ENCODE assay signal across 2 cellular contexts in the genomic region with DNA sequence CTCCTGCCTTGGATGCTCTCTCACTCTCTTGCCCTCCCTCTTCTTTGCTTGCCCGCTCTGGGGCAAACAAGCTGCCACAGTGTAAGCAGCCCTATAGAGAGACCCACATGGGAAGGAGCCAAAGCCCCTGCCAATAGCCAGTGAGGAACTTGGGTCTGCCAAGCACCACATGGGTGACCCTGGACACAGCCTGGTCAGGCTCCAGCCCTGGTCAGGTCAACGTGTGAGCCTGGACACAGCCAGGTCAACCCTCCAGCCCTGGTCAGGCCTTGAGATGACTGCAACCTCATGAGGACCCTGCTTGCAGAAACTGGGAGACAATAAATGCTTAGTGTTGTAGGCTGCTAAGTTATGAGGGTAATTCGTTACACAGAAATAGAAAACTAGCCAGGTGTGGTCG.
TF ChIP-seq lines count a peak whose summit lies in the region.

No MANE protein-coding gene starts in this region.

TF ChIP-seq in HepG2, 621 proteins besides CTCF, POLR2A, EP300 and RAD21 (continued from another document):
- TF ChIP-seq, protein P1, sequence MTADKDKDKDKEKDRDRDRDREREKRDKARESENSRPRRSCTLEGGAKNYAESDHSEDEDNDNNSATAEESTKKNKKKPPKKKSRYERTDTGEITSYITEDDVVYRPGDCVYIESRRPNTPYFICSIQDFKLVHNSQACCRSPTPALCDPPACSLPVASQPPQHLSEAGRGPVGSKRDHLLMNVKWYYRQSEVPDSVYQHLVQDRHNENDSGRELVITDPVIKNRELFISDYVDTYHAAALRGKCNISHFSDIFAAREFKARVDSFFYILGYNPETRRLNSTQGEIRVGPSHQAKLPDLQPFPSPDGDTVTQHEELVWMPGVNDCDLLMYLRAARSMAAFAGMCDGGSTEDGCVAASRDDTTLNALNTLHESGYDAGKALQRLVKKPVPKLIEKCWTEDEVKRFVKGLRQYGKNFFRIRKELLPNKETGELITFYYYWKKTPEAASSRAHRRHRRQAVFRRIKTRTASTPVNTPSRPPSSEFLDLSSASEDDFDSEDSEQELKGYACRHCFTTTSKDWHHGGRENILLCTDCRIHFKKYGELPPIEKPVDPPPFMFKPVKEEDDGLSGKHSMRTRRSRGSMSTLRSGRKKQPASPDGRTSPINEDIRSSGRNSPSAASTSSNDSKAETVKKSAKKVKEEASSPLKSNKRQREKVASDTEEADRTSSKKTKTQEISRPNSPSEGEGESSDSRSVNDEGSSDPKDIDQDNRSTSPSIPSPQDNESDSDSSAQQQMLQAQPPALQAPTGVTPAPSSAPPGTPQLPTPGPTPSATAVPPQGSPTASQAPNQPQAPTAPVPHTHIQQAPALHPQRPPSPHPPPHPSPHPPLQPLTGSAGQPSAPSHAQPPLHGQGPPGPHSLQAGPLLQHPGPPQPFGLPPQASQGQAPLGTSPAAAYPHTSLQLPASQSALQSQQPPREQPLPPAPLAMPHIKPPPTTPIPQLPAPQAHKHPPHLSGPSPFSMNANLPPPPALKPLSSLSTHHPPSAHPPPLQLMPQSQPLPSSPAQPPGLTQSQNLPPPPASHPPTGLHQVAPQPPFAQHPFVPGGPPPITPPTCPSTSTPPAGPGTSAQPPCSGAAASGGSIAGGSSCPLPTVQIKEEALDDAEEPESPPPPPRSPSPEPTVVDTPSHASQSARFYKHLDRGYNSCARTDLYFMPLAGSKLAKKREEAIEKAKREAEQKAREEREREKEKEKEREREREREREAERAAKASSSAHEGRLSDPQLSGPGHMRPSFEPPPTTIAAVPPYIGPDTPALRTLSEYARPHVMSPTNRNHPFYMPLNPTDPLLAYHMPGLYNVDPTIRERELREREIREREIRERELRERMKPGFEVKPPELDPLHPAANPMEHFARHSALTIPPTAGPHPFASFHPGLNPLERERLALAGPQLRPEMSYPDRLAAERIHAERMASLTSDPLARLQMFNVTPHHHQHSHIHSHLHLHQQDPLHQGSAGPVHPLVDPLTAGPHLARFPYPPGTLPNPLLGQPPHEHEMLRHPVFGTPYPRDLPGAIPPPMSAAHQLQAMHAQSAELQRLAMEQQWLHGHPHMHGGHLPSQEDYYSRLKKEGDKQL (CRISPR knock-in tag; IDR thresholded peaks at IDR 0.05; ENCODE audit: low read depth), result no peak

TF ChIP-seq in K562, 482 proteins besides CTCF, POLR2A, EP300 and RAD21 (continued from another document):
- TF ChIP-seq, protein P2, sequence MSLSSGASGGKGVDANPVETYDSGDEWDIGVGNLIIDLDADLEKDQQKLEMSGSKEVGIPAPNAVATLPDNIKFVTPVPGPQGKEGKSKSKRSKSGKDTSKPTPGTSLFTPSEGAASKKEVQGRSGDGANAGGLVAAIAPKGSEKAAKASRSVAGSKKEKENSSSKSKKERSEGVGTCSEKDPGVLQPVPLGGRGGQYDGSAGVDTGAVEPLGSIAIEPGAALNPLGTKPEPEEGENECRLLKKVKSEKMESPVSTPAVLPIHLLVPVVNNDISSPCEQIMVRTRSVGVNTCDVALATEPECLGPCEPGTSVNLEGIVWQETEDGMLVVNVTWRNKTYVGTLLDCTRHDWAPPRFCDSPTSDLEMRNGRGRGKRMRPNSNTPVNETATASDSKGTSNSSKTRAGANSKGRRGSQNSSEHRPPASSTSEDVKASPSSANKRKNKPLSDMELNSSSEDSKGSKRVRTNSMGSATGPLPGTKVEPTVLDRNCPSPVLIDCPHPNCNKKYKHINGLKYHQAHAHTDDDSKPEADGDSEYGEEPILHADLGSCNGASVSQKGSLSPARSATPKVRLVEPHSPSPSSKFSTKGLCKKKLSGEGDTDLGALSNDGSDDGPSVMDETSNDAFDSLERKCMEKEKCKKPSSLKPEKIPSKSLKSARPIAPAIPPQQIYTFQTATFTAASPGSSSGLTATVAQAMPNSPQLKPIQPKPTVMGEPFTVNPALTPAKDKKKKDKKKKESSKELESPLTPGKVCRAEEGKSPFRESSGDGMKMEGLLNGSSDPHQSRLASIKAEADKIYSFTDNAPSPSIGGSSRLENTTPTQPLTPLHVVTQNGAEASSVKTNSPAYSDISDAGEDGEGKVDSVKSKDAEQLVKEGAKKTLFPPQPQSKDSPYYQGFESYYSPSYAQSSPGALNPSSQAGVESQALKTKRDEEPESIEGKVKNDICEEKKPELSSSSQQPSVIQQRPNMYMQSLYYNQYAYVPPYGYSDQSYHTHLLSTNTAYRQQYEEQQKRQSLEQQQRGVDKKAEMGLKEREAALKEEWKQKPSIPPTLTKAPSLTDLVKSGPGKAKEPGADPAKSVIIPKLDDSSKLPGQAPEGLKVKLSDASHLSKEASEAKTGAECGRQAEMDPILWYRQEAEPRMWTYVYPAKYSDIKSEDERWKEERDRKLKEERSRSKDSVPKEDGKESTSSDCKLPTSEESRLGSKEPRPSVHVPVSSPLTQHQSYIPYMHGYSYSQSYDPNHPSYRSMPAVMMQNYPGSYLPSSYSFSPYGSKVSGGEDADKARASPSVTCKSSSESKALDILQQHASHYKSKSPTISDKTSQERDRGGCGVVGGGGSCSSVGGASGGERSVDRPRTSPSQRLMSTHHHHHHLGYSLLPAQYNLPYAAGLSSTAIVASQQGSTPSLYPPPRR (CRISPR knock-in tag; IDR thresholded peaks at IDR 0.05; ENCODE audit: borderline replicate concordance), result no peak
- no peak for TF ChIP-seq MCM7 (IDR thresholded peaks at IDR 0.05)
